ENCODE assay signal across 10 cellular contexts in the genomic region with DNA sequence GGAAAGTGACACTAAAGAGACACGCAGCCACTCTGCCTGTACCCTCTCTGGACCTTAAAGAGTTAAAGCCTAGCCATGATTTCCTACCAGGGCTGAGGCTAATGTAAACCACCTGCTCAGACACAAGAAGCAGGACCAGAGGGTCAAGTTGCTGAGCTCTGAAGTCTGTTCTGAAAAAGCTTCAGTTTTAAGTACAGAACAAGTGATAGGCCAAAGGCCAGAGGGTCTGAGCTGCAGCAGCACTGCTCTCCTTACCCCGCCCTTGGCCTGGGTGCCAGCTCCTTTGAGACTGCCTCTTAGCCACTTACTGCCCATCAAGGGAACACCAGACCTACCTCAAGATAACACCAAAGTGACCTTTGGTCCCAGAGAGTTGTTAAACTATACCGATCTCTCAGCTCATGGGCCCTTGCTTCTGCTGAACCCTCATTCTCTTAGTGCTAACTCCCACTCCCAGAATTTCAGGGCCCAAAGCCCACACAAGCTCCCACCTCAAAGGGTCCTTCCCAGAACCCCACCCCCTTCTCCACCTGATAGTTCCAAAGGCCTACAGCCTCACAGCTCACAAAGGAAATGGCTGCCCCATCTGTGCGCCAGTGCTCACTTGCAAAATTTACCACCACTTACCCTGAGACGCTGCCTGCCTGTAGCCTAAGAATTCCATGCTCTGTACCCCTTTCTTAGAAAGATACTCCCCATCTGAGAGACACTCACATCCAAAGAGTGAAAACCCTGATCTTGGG. TPM values are rescaled to one million over a fixed set of nuclear protein-coding genes. Genes with fewer than 3 reads are reported as not detected.
DNase-seq lines count a peak whose midpoint lies in the region; ATAC-seq and TF ChIP-seq lines count a peak whose summit lies in the region.
"Had no signal": no experiment of that assay in that cellular context is flagged by ENCODE, and none has a peak within 500 bp of the region (broad histone marks: within the 10 kb centered on the region; RNA-seq: fewer than 3 reads in every experiment).

No MANE protein-coding gene starts in this region.

- H3K9me3 ChIP-seq in heart left ventricle (no peaks in the 10 kb centered on the region), vagina (no peaks in the 10 kb centered on the region)

- H3K79me1 ChIP-seq in mesendoderm (ENCODE audit: low read length): peaks cover 32% of the 10 kb centered on the region

- H2BK15ac ChIP-seq in mesendoderm (replicated peaks; ENCODE audit: low read depth): no peak overlapping the region

- H3K4me2 ChIP-seq in mesendoderm (ENCODE audit: low read length): no peak overlapping the region

- no peak overlapping the region for H3K4ac ChIP-seq in mesendoderm (ENCODE audit: low read depth, low read length)

- peak overlapping the region; percentile 26 for H3K9ac ChIP-seq in mesendoderm (ENCODE audit: low read length)

- no peak overlapping the region for H4K5ac ChIP-seq in mesendoderm (ENCODE audit: low read length)

- H2AK5ac ChIP-seq in mesendoderm (ENCODE audit: low read length): no peak overlapping the region

- H3K4me3 ChIP-seq in heart left ventricle: peak overlapping the region; percentile 17 to 82 (median 64)
- H3K4me3 ChIP-seq in mesendoderm (ENCODE audit: low read length): no peak overlapping the region
- H3K4me3 ChIP-seq in vagina: peak overlapping the region; percentile 65 to 68

- H2BK5ac ChIP-seq in mesendoderm (ENCODE audit: low read length): no peak overlapping the region

- peak overlapping the region; percentile 15 for H3K23ac ChIP-seq in mesendoderm (ENCODE audit: low read length)

- ATAC-seq in heart left ventricle: peak in 1 of 4 donors; percentile 3

- no peak overlapping the region for H2BK120ac ChIP-seq in mesendoderm (ENCODE audit: low read depth, low read length)

- H3K27ac ChIP-seq in heart left ventricle: peak overlapping the region; percentile 84 to 100 (median 98)
- H3K27ac ChIP-seq in cingulate gyrus (ENCODE audit: low read depth, low read length): peak overlapping the region; percentile 100
- H3K27ac ChIP-seq in mesendoderm (ENCODE audit: low read depth, low read length): no peak overlapping the region
- peak overlapping the region; percentile 96 for H3K27ac ChIP-seq in vagina

- TF ChIP-seq POLR2A in heart left ventricle (IDR thresholded peaks at IDR 0.05) (no peak), vagina (IDR thresholded peaks at IDR 0.05) (no peak)

- H4K8ac ChIP-seq in mesendoderm (ENCODE audit: low read depth, low read length): no peak overlapping the region

- no peaks in the 10 kb centered on the region for H3K27me3 ChIP-seq in heart left ventricle
- H3K27me3 ChIP-seq in mesendoderm (ENCODE audit: insufficient read depth, low read length, poor library complexity): no peaks in the 10 kb centered on the region
- H3K27me3 ChIP-seq in vagina: no peaks in the 10 kb centered on the region

- no peak overlapping the region for H3K18ac ChIP-seq in mesendoderm (ENCODE audit: low read length)

- H3K56ac ChIP-seq in mesendoderm (ENCODE audit: low read length): peak overlapping the region; percentile 62

- H3K4me1 ChIP-seq in heart left ventricle (peaks cover 19 to 69% (median 56%) of the 10 kb centered on the region in 12 donors), mesendoderm (ENCODE audit: control insufficient read depth, low read depth, low read length) (peaks cover 15% of the 10 kb centered on the region), vagina (peaks cover 75% of the 10 kb centered on the region)

- intact Hi-C loops in heart left ventricle (cut with DNase I): loop anchor here in 2 of 10 donors (2.0 to 5.0 kb wide), 2 partner anchors 42 to 43 kb away; a partner anchor contains a TSS
- intact Hi-C loops in cardiac septum (cut with DNase I): no loop called here
- intact Hi-C loops in vagina (cut with DNase I): no loop called here

- TF ChIP-seq CTCF in heart left ventricle (IDR thresholded peaks at IDR 0.05) (no peak), vagina (IDR thresholded peaks at IDR 0.05) (no peak), GM20000 (IDR thresholded peaks at IDR 0.05; ENCODE audit: extremely low read depth, missing control alignments) (no peak)

- H3K79me2 ChIP-seq in mesendoderm (ENCODE audit: control insufficient read depth, insufficient read depth, low read length): peaks cover 41% of the 10 kb centered on the region

- H3K36me3 ChIP-seq in heart left ventricle: peaks cover 0 to 22% (median 15%) of the 10 kb centered on the region in 9 donors
- no peaks in the 10 kb centered on the region for H3K36me3 ChIP-seq in mesendoderm (ENCODE audit: control insufficient read depth, insufficient read depth, low read length)
- peaks cover 3 to 13% of the 10 kb centered on the region in 2 donors for H3K36me3 ChIP-seq in vagina

- peak in 1 of 5 donors; percentile 38 for DNase-seq in heart left ventricle
- no peak for DNase-seq in cardiac septum (ENCODE audit: low spot score)
- no peak for DNase-seq in mesendoderm
- DNase-seq in vagina (ENCODE audit: extremely low spot score in 2 of 2): no peak
- DNase-seq in GM20000 (ENCODE audit: low spot score): no peak
- DNase-seq in stimulated activated CD4-positive, alpha-beta T cell treated with anti-CD3 and anti-CD28 coated beads, Interleukin-4, amount 100 ng/mL, for 24 hours: no peak
- DNase-seq in effector CD4-positive, alpha-beta T cell: no peak
- DNase-seq: GF-D8, naive B cell had no signal

- 6 to 12% (median 10%) methylated on average over 5 of the region's 5 CpGs for WGBS in heart left ventricle, 4 donors
- no CpG with 5 or more reads among the region's 5 CpGs for WGBS in mesendoderm (ENCODE audit: extremely low coverage, insufficient coverage, low lambda C conversion rate)

RNA-seq across cellular contexts. Expression of a gene that starts 40.6 kb away (rescaled TPM):
- 10 to 100 TPM in 2 of 9 donors, 1 to 10 TPM in 7; 1.1 to 86.5 (median 5.1) TPM for total RNA-seq in heart left ventricle
- polyA plus RNA-seq in heart left ventricle: 1 to 10 TPM; 4.1 to 4.4 TPM
- total RNA-seq in cardiac septum: 6.2 TPM
- 4.5 TPM for polyA plus RNA-seq in mesendoderm (2013, experiment 1 of 2)
- polyA plus RNA-seq in mesendoderm (2013, experiment 2 of 2): 4.4 TPM
- 2.7 TPM for total RNA-seq in vagina

RNA-seq across cellular contexts. Expression of a gene that starts 41.1 kb away (rescaled TPM):
- total RNA-seq in heart left ventricle (100 to 1,000 TPM in 5 of 9 donors, 10 to 100 TPM in 4; 62.7 to 193 (median 101) TPM), cardiac septum (86.0 TPM), vagina (314 TPM)
- 100 to 1,000 TPM in 1 of 2 donors, 10 to 100 TPM in 1; 83.9 to 142 TPM for polyA plus RNA-seq in heart left ventricle
- polyA plus RNA-seq in mesendoderm (2013, experiment 1 of 2): 39.0 TPM
- 37.3 TPM for polyA plus RNA-seq in mesendoderm (2013, experiment 2 of 2)

RNA-seq across cellular contexts. Expression of a gene that starts 41.4 kb away (rescaled TPM):
- total RNA-seq in heart left ventricle (1 to 10 TPM; 2.0 to 8.3 (median 4.5) TPM), cardiac septum (4.2 TPM), vagina (5.6 TPM)
- 1 to 10 TPM; 3.0 to 9.3 TPM for polyA plus RNA-seq in heart left ventricle
- 3.7 TPM for polyA plus RNA-seq in mesendoderm (2013, experiment 1 of 2)
- polyA plus RNA-seq in mesendoderm (2013, experiment 2 of 2): 4.3 TPM
